Comparison of ENCODE assay signal across 9 cellular contexts in genomic region chr3:138862924-138863775, GRCh38.
A peak's percentile ranks its signal among the peaks of the same experiment; 100 is the strongest.
DNase-seq lines count a peak whose midpoint lies in the region; ATAC-seq and TF ChIP-seq lines count a peak whose summit lies in the region.
"Had no signal": no experiment of that assay in that cellular context is flagged by ENCODE, and none has a peak within 500 bp of the region (broad histone marks: within the 10 kb centered on the region; RNA-seq: fewer than 3 reads in every experiment).

No MANE protein-coding gene starts in this region.

- no peaks in the 10 kb centered on the region for H3K27me3 ChIP-seq in parathyroid adenoma (ENCODE audit: control insufficient read depth, insufficient read depth, low read length)

- TF ChIP-seq CTCF in foreskin fibroblast (IDR thresholded peaks at IDR 0.05; ENCODE audit: low read depth, low read length) (no peak), parathyroid adenoma (IDR thresholded peaks at IDR 0.05) (no peak)

- in situ Hi-C loops in ACHN (cut with HindIII; ENCODE audit: low pct_ligation_motif_present, low pct_unique_long_range_greater_than_20kb, low sequenced_read_pairs), result no loop called here

- H3K4me2 ChIP-seq in parathyroid adenoma (ENCODE audit: low read length), result no peak overlapping the region

- no peaks in the 10 kb centered on the region for H3K4me1 ChIP-seq in parathyroid adenoma

- peak; percentile 76 for DNase-seq in ACHN
- DNase-seq in HPDE6-E6E7 (ENCODE audit: extremely low spot score), result peak; percentile 94
- peak; percentile 60 to 79 for DNase-seq in foreskin fibroblast
- DNase-seq in NCI-H1417 treated with DMSO at 0.1 percent for 48 hours (lab: John Stamatoyannopoulos, UW), result no peak
- DNase-seq in NCI-H82 (lab: John Stamatoyannopoulos, UW), result no peak
- DNase-seq: activated naive CD8-positive, alpha-beta T cell treated with anti-CD3 and anti-CD28 coated beads, Interleukin-2, amount 10 ng/mL, durations not matched to agents 7 days and 5 days had no signal

- H3K36me3 ChIP-seq in parathyroid adenoma (ENCODE audit: control insufficient read depth, insufficient read depth, low read length), result no peaks in the 10 kb centered on the region

- H3K9me3 ChIP-seq in parathyroid adenoma (ENCODE audit: control insufficient read depth, low read length), result no peaks in the 10 kb centered on the region

- no peak overlapping the region for H3K4me3 ChIP-seq in foreskin fibroblast (ENCODE audit: low read depth in 1 of 2, low read length in 2 of 2)
- no peak overlapping the region for H3K4me3 ChIP-seq in parathyroid adenoma (ENCODE audit: low read depth, low read length)

- H3K27ac ChIP-seq in parathyroid adenoma, result no peak overlapping the region

- ATAC-seq in SK-N-SH treated with all-trans-retinoic acid at 6 μM for 48 hours (peak; percentile 90), GM21526 (IDR thresholded peaks at IDR 0.05; ENCODE audit: low FRiP score, unreplicated experiment) (no peak)

- H2AFZ ChIP-seq in parathyroid adenoma, result peak overlapping the region; percentile 73

- H3K79me2 ChIP-seq in parathyroid adenoma, result no peaks in the 10 kb centered on the region

- H3K9ac ChIP-seq in parathyroid adenoma, result no peak overlapping the region

TF ChIP-seq in SK-N-SH treated with all-trans-retinoic acid at 6 μM for 48 hours, 23 proteins besides CTCF, POLR2A, EP300 and RAD21:
- TF ChIP-seq ARNTL (CRISPR knock-in tag; IDR thresholded peaks at IDR 0.05; ENCODE audit: borderline replicate concordance, low read depth) (no peak), ZNF70 (CRISPR knock-in tag; IDR thresholded peaks at IDR 0.05) (no peak), RARB (CRISPR knock-in tag; IDR thresholded peaks at IDR 0.05) (no peak), TCF4 (CRISPR knock-in tag; IDR thresholded peaks at IDR 0.05; ENCODE audit: borderline replicate concordance) (no peak), ZC3H10 (CRISPR knock-in tag; IDR thresholded peaks at IDR 0.05) (no peak), CSRNP3 (CRISPR knock-in tag; IDR thresholded peaks at IDR 0.05) (no peak), TSHZ2 (CRISPR knock-in tag; IDR thresholded peaks at IDR 0.05) (no peak), ZNF8 (CRISPR knock-in tag; IDR thresholded peaks at IDR 0.05) (no peak), SNAI2 (CRISPR knock-in tag; IDR thresholded peaks at IDR 0.05) (no peak), ZNF565 (CRISPR knock-in tag; conservative IDR thresholded peaks at IDR 0.05; ENCODE audit: low read depth) (no peak), ESRRG (CRISPR knock-in tag; IDR thresholded peaks at IDR 0.05) (no peak)

Comparison
In these comparisons a context has a peak if more than half of its experiments do, and no peak if none do; other contexts are left out.
1. DNase-seq: peak in ACHN (single experiment), HPDE6-E6E7 (single experiment) and foreskin fibroblast (2 of 2); none in NCI-H1417 treated with DMSO at 0.1 percent for 48 hours (single experiment) and NCI-H82 (single experiment).